In the genomic region with DNA sequence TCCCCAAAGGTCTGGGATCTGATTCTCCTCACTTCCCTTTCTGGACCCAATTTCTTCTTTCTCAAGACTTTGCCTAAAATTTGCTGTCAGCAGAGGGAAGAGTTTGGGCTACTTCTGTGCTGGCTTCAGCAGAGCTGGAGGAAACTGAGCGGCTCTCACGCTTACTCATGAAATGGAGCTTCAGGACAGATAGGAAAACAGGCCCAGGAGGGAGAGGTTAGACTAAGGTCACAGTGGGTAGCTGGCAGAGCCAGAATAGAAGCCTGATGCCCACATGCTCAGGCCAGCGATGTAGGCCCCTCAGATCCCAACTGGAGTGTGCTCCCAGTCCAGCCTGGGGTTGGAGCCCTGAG, we compare ENCODE assay signal across 8 cellular contexts. TPM values are rescaled to one million over a fixed set of nuclear protein-coding genes. Genes with fewer than 3 reads are reported as not detected.
A peak's percentile ranks its signal among the peaks of the same experiment; 100 is the strongest.
DNase-seq lines count a peak whose midpoint lies in the region; ATAC-seq and TF ChIP-seq lines count a peak whose summit lies in the region.

No MANE protein-coding gene starts in this region.

- H3K27me3 Mint-ChIP-seq in mesothelial cell of epicardium (ENCODE audit: low read depth): peaks cover 3% of the 10 kb centered on the region

- no peaks in the 10 kb centered on the region for H3K9me3 Mint-ChIP-seq in mesothelial cell of epicardium

- TF ChIP-seq CTCF in NB4 (IDR thresholded peaks at IDR 0.05; ENCODE audit: low read depth, low read length) (no peak), mesothelial cell of epicardium (IDR thresholded peaks at IDR 0.05; ENCODE audit: unreplicated experiment) (no peak)

- H3K4me3 Mint-ChIP-seq in mesothelial cell of epicardium: peak overlapping the region; percentile 93

- peak overlapping the region; percentile 79 for H3K4me3 ChIP-seq in NB4 (ENCODE audit: low read depth, low read length)

- H3K27ac Mint-ChIP-seq in mesothelial cell of epicardium: peak overlapping the region; percentile 87

- DNase-seq in NB4 (ENCODE audit: low read depth): peak; percentile 20
- DNase-seq in dermis blood vessel endothelial cell: peak; percentile 41
- DNase-seq in mesothelial cell of epicardium (ENCODE audit: low spot score in 2 of 2, unreplicated experiment in 2 of 2): no peak
- DNase-seq in T-helper 9 cell: no peak
- DNase-seq in GF-D8 (lab: John Stamatoyannopoulos, UW): no peak
- no peak for DNase-seq in foreskin melanocyte
- DNase-seq in NK-92 treated with Interleukin-12 subunit alpha and Interleukin-12 subunit beta, amount 100 ng/mL, for 24 hours (lab: John Stamatoyannopoulos, UW): no peak

- peaks cover 6% of the 10 kb centered on the region for H3K36me3 Mint-ChIP-seq in mesothelial cell of epicardium

- ATAC-seq in GM19043 (IDR thresholded peaks at IDR 0.05; ENCODE audit: low read depth, unreplicated experiment): peak; percentile 4

- peaks cover 13% of the 10 kb centered on the region for H3K4me1 Mint-ChIP-seq in mesothelial cell of epicardium

- TF ChIP-seq POLR2A in NB4 (IDR thresholded peaks at IDR 0.05; ENCODE audit: extremely low read depth, insufficient read length): no peak

RNA-seq across cellular contexts. Expression of gene SLC38A7, which starts 0.6 kb away (rescaled TPM):
- 27.7 and 39.6 TPM in 2 replicates for total RNA-seq in dermis blood vessel endothelial cell
- total RNA-seq in mesothelial cell of epicardium: 29.0 to 33.0 TPM (median 29.8 TPM) in 3 replicates

RNA-seq across cellular contexts. Expression of gene GOT2, which starts 50.1 kb away (rescaled TPM):
- 44.9 and 96.9 TPM in 2 replicates for total RNA-seq in dermis blood vessel endothelial cell
- total RNA-seq in mesothelial cell of epicardium: 71.2 to 75.7 TPM (median 73.7 TPM) in 3 replicates

RNA-seq across cellular contexts. Expression of gene CNOT1, which starts 54.4 kb away (rescaled TPM):
- total RNA-seq in dermis blood vessel endothelial cell (93.6 and 197 TPM in 2 replicates), mesothelial cell of epicardium (194 to 213 TPM (median 204 TPM) in 3 replicates)

Comparison
In these comparisons a context has a peak if more than half of its experiments do, and no peak if none do; other contexts are left out.
1. DNase-seq: peak in NB4 (single experiment) and dermis blood vessel endothelial cell (single experiment); none in mesothelial cell of epicardium (0 of 2), T-helper 9 cell (single experiment), GF-D8 (single experiment), foreskin melanocyte (single experiment) and NK-92 treated with Interleukin-12 subunit alpha and Interleukin-12 subunit beta, amount 100 ng/mL, for 24 hours (single experiment).